Comparison of ENCODE assay signal across 30 cellular contexts in the genomic region with DNA sequence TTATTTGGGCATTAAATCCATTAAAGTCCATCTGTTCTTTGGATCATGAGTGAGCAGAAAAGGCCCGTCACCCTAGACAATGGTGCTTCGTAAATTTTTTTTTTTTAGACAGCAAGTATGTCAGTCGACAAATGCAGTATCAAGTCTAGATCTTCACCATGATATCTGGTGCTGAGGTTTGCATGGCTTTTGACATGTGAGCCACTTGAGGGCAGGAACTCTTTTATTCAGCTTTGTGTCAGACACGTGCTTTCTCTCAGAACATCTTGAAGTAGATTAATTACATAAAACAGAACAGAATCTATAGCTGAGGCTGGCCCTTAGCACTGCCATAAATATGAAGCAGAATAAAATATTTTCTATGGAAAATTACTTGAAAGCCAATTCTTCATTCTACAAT.
DNase-seq lines count a peak whose midpoint lies in the region; ATAC-seq and TF ChIP-seq lines count a peak whose summit lies in the region.
"Had no signal": no experiment of that assay in that cellular context is flagged by ENCODE, and none has a peak within 500 bp of the region (broad histone marks: within the 10 kb centered on the region; RNA-seq: fewer than 3 reads in every experiment).

No MANE protein-coding gene starts in this region.

- no peaks in the 10 kb centered on the region for H3K36me3 ChIP-seq in PC-9 (ENCODE audit: low read depth)
- no peaks in the 10 kb centered on the region for H3K36me3 ChIP-seq in effector memory CD4-positive, alpha-beta T cell (ENCODE audit: control insufficient read depth, insufficient read depth, low read length)
- H3K36me3 ChIP-seq: ovary, thoracic aorta, uterus had no signal

- POLR2A ChIA-PET in activated CD8-positive, alpha-beta T cell treated with anti-CD3 and anti-CD28 coated beads for 36 hours (lab: Charles Lee), result no interaction called here
- POLR2A ChIA-PET in activated CD8-positive, alpha-beta T cell treated with anti-CD3 and anti-CD28 coated beads, Interleukin-2, amount 10 ng/mL, durations not matched to agents 7 days and 5 days (lab: Charles Lee), result no interaction called here
- POLR2A ChIA-PET in PC-9 (lab: Charles Lee; ENCODE audit: unreplicated experiment), result no interaction called here

- H3K27ac Mint-ChIP-seq in activated CD8-positive, alpha-beta T cell treated with anti-CD3 and anti-CD28 coated beads for 36 hours, result no peak overlapping the region
- no peak overlapping the region for H3K27ac Mint-ChIP-seq in activated CD8-positive, alpha-beta T cell treated with anti-CD3 and anti-CD28 coated beads, Interleukin-2, amount 10 ng/mL, durations not matched to agents 7 days and 5 days
- no peak overlapping the region for H3K27ac Mint-ChIP-seq in stimulated activated effector memory CD8-positive, alpha-beta T cell treated with anti-CD3 and anti-CD28 coated beads, Interleukin-12 subunit alpha, Interleukin-12 subunit beta, amount 100 ng/mL, for 72 hours
- H3K27ac Mint-ChIP-seq: activated naive CD4-positive, alpha-beta T cell treated with anti-CD3 and anti-CD28 coated beads, Interleukin-2, amount 50 U/mL, for 72 hours; CD4-positive, alpha-beta T cell; stimulated activated naive CD8-positive, alpha-beta T cell treated with anti-CD3 and anti-CD28 coated beads, Interleukin-15, Interleukin-2, amounts not matched to agents 100 ng/mL and 50 ng/mL, for 24 hours had no signal

- DNase-seq in activated CD8-positive, alpha-beta T cell treated with anti-CD3 and anti-CD28 coated beads for 36 hours, result no peak
- DNase-seq in activated CD8-positive, alpha-beta T cell treated with anti-CD3 and anti-CD28 coated beads, Interleukin-2, amount 10 ng/mL, durations not matched to agents 7 days and 5 days, result no peak
- DNase-seq in PC-9 (no peak), SIG-M5 (lab: John Stamatoyannopoulos, UW) (no peak)
- DNase-seq in effector memory CD4-positive, alpha-beta T cell, result no peak
- no peak for DNase-seq in stimulated activated effector memory CD8-positive, alpha-beta T cell treated with anti-CD3 and anti-CD28 coated beads, Interleukin-12 subunit alpha, Interleukin-12 subunit beta, amount 100 ng/mL, for 72 hours (ENCODE audit: low spot score in 2 of 2)
- no peak for DNase-seq in stimulated activated naive CD4-positive, alpha-beta T cell (lab: John Stamatoyannopoulos, UW)
- DNase-seq: activated effector memory CD4-positive, alpha-beta T cell treated with Interleukin-2 at 50 U/mL for 16 hours; AML-193; anterior cingulate cortex; CD4-positive, alpha-beta T cell; DMS 273 treated with DMSO at 0.1 percent for 48 hours; effector CD4-positive, alpha-beta T cell; EL; hippocampal formation; MM.1S; NCI-H2029 treated with DMSO at 0.1 percent for 48 hours; NCI-H446; ovary; retina; uterus had no signal

- no peaks in the 10 kb centered on the region for H3K79me2 ChIP-seq in PC-9 (ENCODE audit: low read depth)

- H3F3A ChIP-seq in PC-9 (ENCODE audit: insufficient read depth, low read depth), result no peaks in the 10 kb centered on the region

- no peaks in the 10 kb centered on the region for H3K36me3 Mint-ChIP-seq in activated CD8-positive, alpha-beta T cell treated with anti-CD3 and anti-CD28 coated beads for 36 hours (ENCODE audit: low read depth)
- H3K36me3 Mint-ChIP-seq in activated CD8-positive, alpha-beta T cell treated with anti-CD3 and anti-CD28 coated beads, Interleukin-2, amount 10 ng/mL, durations not matched to agents 7 days and 5 days (ENCODE audit: low read depth), result no peaks in the 10 kb centered on the region
- H3K36me3 Mint-ChIP-seq in stimulated activated effector memory CD8-positive, alpha-beta T cell treated with anti-CD3 and anti-CD28 coated beads, Interleukin-12 subunit alpha, Interleukin-12 subunit beta, amount 100 ng/mL, for 72 hours, result no peaks in the 10 kb centered on the region
- H3K36me3 Mint-ChIP-seq: activated naive CD4-positive, alpha-beta T cell treated with anti-CD3 and anti-CD28 coated beads, Interleukin-2, amount 50 U/mL, for 72 hours had no signal

- CTCF ChIA-PET in activated CD8-positive, alpha-beta T cell treated with anti-CD3 and anti-CD28 coated beads for 36 hours (lab: Charles Lee), result no interaction called here
- CTCF ChIA-PET in activated CD8-positive, alpha-beta T cell treated with anti-CD3 and anti-CD28 coated beads, Interleukin-2, amount 10 ng/mL, durations not matched to agents 7 days and 5 days (lab: Charles Lee), result no interaction called here
- CTCF ChIA-PET in PC-9 (lab: Charles Lee), result no interaction called here

- H3K9me3 Mint-ChIP-seq in activated CD8-positive, alpha-beta T cell treated with anti-CD3 and anti-CD28 coated beads for 36 hours, result no peaks in the 10 kb centered on the region
- H3K9me3 Mint-ChIP-seq in activated CD8-positive, alpha-beta T cell treated with anti-CD3 and anti-CD28 coated beads, Interleukin-2, amount 10 ng/mL, durations not matched to agents 7 days and 5 days (ENCODE audit: insufficient read depth), result no peaks in the 10 kb centered on the region
- no peaks in the 10 kb centered on the region for H3K9me3 Mint-ChIP-seq in stimulated activated effector memory CD8-positive, alpha-beta T cell treated with anti-CD3 and anti-CD28 coated beads, Interleukin-12 subunit alpha, Interleukin-12 subunit beta, amount 100 ng/mL, for 72 hours
- H3K9me3 Mint-ChIP-seq: activated naive CD4-positive, alpha-beta T cell treated with anti-CD3 and anti-CD28 coated beads, Interleukin-2, amount 50 U/mL, for 72 hours; CD4-positive, alpha-beta T cell; stimulated activated naive CD8-positive, alpha-beta T cell treated with anti-CD3 and anti-CD28 coated beads, Interleukin-15, Interleukin-2, amounts not matched to agents 100 ng/mL and 50 ng/mL, for 24 hours had no signal

- no peaks in the 10 kb centered on the region for H3K9me2 ChIP-seq in PC-9 (ENCODE audit: insufficient read depth)

- no peaks in the 10 kb centered on the region for H3K9me3 ChIP-seq in PC-9 (ENCODE audit: insufficient read depth, low read depth)
- no peaks in the 10 kb centered on the region for H3K9me3 ChIP-seq in effector memory CD4-positive, alpha-beta T cell (ENCODE audit: control insufficient read depth, low read length)
- H3K9me3 ChIP-seq: ovary, thoracic aorta, uterus had no signal

- H4K20me1 ChIP-seq in PC-9 (ENCODE audit: insufficient read depth), result no peaks in the 10 kb centered on the region

- H3K4me3 Mint-ChIP-seq in activated CD8-positive, alpha-beta T cell treated with anti-CD3 and anti-CD28 coated beads for 36 hours, result no peak overlapping the region
- no peak overlapping the region for H3K4me3 Mint-ChIP-seq in activated CD8-positive, alpha-beta T cell treated with anti-CD3 and anti-CD28 coated beads, Interleukin-2, amount 10 ng/mL, durations not matched to agents 7 days and 5 days
- H3K4me3 Mint-ChIP-seq in stimulated activated effector memory CD8-positive, alpha-beta T cell treated with anti-CD3 and anti-CD28 coated beads, Interleukin-12 subunit alpha, Interleukin-12 subunit beta, amount 100 ng/mL, for 72 hours, result no peak overlapping the region
- H3K4me3 Mint-ChIP-seq: CD4-positive, alpha-beta T cell; stimulated activated naive CD8-positive, alpha-beta T cell treated with anti-CD3 and anti-CD28 coated beads, Interleukin-15, Interleukin-2, amounts not matched to agents 100 ng/mL and 50 ng/mL, for 24 hours had no signal

- BruUV-seq in PC-9 (replicated peaks; lab: Mats Ljungman, UMichigan), result no TSS peak

- no peaks in the 10 kb centered on the region for H3K4me1 ChIP-seq in PC-9 (replicated peaks; ENCODE audit: insufficient read depth)
- H3K4me1 ChIP-seq in effector memory CD4-positive, alpha-beta T cell (ENCODE audit: control insufficient read depth, insufficient read depth, low read length, poor library complexity, severe bottlenecking), result peaks cover 6% of the 10 kb centered on the region
- H3K4me1 ChIP-seq: uterus had no signal

- H3K27ac ChIP-seq in PC-9, result no peak overlapping the region
- H3K27ac ChIP-seq in effector memory CD4-positive, alpha-beta T cell (ENCODE audit: insufficient read depth, low read length, poor library complexity, severe bottlenecking), result peak overlapping the region; percentile 44
- H3K27ac ChIP-seq: epithelial cell of prostate, HL-60, KMS-11, ovary, SK-N-MC, skin epidermis, thoracic aorta, uterus had no signal

- ATAC-seq in activated CD8-positive, alpha-beta T cell treated with anti-CD3 and anti-CD28 coated beads for 36 hours, result peak; percentile 27
- ATAC-seq in activated CD8-positive, alpha-beta T cell treated with anti-CD3 and anti-CD28 coated beads, Interleukin-2, amount 10 ng/mL, durations not matched to agents 7 days and 5 days, result no peak
- ATAC-seq in stimulated activated effector memory CD8-positive, alpha-beta T cell treated with anti-CD3 and anti-CD28 coated beads, Interleukin-12 subunit alpha, Interleukin-12 subunit beta, amount 100 ng/mL, for 72 hours, result peak; percentile 49
- ATAC-seq in GM21381 (IDR thresholded peaks at IDR 0.05; ENCODE audit: unreplicated experiment), result no peak

- H3K27me3 ChIP-seq in PC-9 (ENCODE audit: insufficient read depth, low read depth), result no peaks in the 10 kb centered on the region
- H3K27me3 ChIP-seq in effector memory CD4-positive, alpha-beta T cell (replicated peaks; ENCODE audit: control insufficient read depth, insufficient read depth, low read length, poor library complexity, severe bottlenecking), result no peaks in the 10 kb centered on the region
- H3K27me3 ChIP-seq: ovary, uterus had no signal

- no peak overlapping the region for H3K4me3 ChIP-seq in PC-9
- no peak overlapping the region for H3K4me3 ChIP-seq in effector memory CD4-positive, alpha-beta T cell (ENCODE audit: insufficient read depth, low read depth, low read length, poor library complexity, severe bottlenecking)
- H3K4me3 ChIP-seq: ovary, SK-N-MC, skin epidermis, thoracic aorta, uterus had no signal

- H2AFZ ChIP-seq in PC-9, result peak overlapping the region; percentile 9; the same call in 1 of the 2 replicates

- intact Hi-C loops in activated CD8-positive, alpha-beta T cell treated with anti-CD3 and anti-CD28 coated beads for 36 hours (cut with micrococcal nuclease), result no loop called here
- intact Hi-C loops in PC-9 (cut with micrococcal nuclease; ENCODE audit: unreplicated experiment), result no loop called here

- H3K4me1 Mint-ChIP-seq in activated CD8-positive, alpha-beta T cell treated with anti-CD3 and anti-CD28 coated beads for 36 hours (ENCODE audit: low read depth), result peaks cover 9% of the 10 kb centered on the region
- H3K4me1 Mint-ChIP-seq in activated CD8-positive, alpha-beta T cell treated with anti-CD3 and anti-CD28 coated beads, Interleukin-2, amount 10 ng/mL, durations not matched to agents 7 days and 5 days (ENCODE audit: low read depth), result peaks cover 15% of the 10 kb centered on the region
- peaks cover 9% of the 10 kb centered on the region for H3K4me1 Mint-ChIP-seq in stimulated activated effector memory CD8-positive, alpha-beta T cell treated with anti-CD3 and anti-CD28 coated beads, Interleukin-12 subunit alpha, Interleukin-12 subunit beta, amount 100 ng/mL, for 72 hours

- no peak overlapping the region for H3K4me2 ChIP-seq in PC-9
- H3K4me2 ChIP-seq: KMS-11 had no signal

- TF ChIP-seq CTCF in activated CD8-positive, alpha-beta T cell treated with anti-CD3 and anti-CD28 coated beads for 36 hours (IDR thresholded peaks at IDR 0.05), result no peak
- no peak for TF ChIP-seq CTCF in PC-9 (conservative IDR thresholded peaks at IDR 0.05)

- H3K27me3 Mint-ChIP-seq in activated CD8-positive, alpha-beta T cell treated with anti-CD3 and anti-CD28 coated beads for 36 hours, result peaks cover 5% of the 10 kb centered on the region
- H3K27me3 Mint-ChIP-seq in activated CD8-positive, alpha-beta T cell treated with anti-CD3 and anti-CD28 coated beads, Interleukin-2, amount 10 ng/mL, durations not matched to agents 7 days and 5 days (ENCODE audit: low read depth), result no peaks in the 10 kb centered on the region
- H3K27me3 Mint-ChIP-seq: CD4-positive, alpha-beta T cell; stimulated activated naive CD8-positive, alpha-beta T cell treated with anti-CD3 and anti-CD28 coated beads, Interleukin-15, Interleukin-2, amounts not matched to agents 100 ng/mL and 50 ng/mL, for 24 hours had no signal

Comparison
In these comparisons a context has a peak if more than half of its experiments do, and no peak if none do; other contexts are left out.
1. ATAC-seq: peak in activated CD8-positive, alpha-beta T cell treated with anti-CD3 and anti-CD28 coated beads for 36 hours (single experiment) and stimulated activated effector memory CD8-positive, alpha-beta T cell treated with anti-CD3 and anti-CD28 coated beads, Interleukin-12 subunit alpha, Interleukin-12 subunit beta, amount 100 ng/mL, for 72 hours (single experiment); none in activated CD8-positive, alpha-beta T cell treated with anti-CD3 and anti-CD28 coated beads, Interleukin-2, amount 10 ng/mL, durations not matched to agents 7 days and 5 days (single experiment) and GM21381 (single experiment).